21 cellular contexts compared by ENCODE assay signal in genomic region chr6:73528897-73529296, GRCh38.
"Had no signal": no experiment of that assay in that cellular context is flagged by ENCODE, and none has a peak within 500 bp of the region (broad histone marks: within the 10 kb centered on the region; RNA-seq: fewer than 3 reads in every experiment).

No MANE protein-coding gene starts in this region.

- H3K4me3 Mint-ChIP-seq: activated CD4-positive, alpha-beta memory T cell treated with anti-CD3 and anti-CD28 coated beads, Interleukin-2, amount 10 ng/mL, durations not matched to agents 7 days and 5 days; activated CD4-positive, alpha-beta T cell treated with anti-CD3 and anti-CD28 coated beads, Interleukin-2, amount 10 ng/mL, durations not matched to agents 24 days and 14 days; activated naive CD8-positive, alpha-beta T cell; activated T-cell treated with anti-CD3 and anti-CD28 coated beads, Interleukin-2, amount 50 U/mL, for 24 hours; activated T-helper 17 cell treated with anti-CD3 and anti-CD28 coated beads, Interleukin-2, amount 50 U/mL, for 72 hours; mesothelial cell of epicardium; natural killer cell; stimulated activated effector memory CD8-positive, alpha-beta T cell treated with anti-CD3 and anti-CD28 coated beads, Interleukin-12 subunit alpha, Interleukin-12 subunit beta, amount 100 ng/mL, for 72 hours had no signal

- H3K4me3 ChIP-seq: adrenal gland, ascending aorta, esophagus muscularis mucosa, left ventricle myocardium inferior, prostate gland, transverse colon, vagina had no signal

- H3K27ac Mint-ChIP-seq: activated CD4-positive, alpha-beta memory T cell treated with anti-CD3 and anti-CD28 coated beads, Interleukin-2, amount 10 ng/mL, durations not matched to agents 7 days and 5 days; activated CD4-positive, alpha-beta T cell treated with anti-CD3 and anti-CD28 coated beads, Interleukin-2, amount 10 ng/mL, durations not matched to agents 24 days and 14 days; activated naive CD8-positive, alpha-beta T cell; activated T-helper 17 cell treated with anti-CD3 and anti-CD28 coated beads, Interleukin-2, amount 50 U/mL, for 72 hours; mesothelial cell of epicardium; natural killer cell; stimulated activated effector memory CD8-positive, alpha-beta T cell treated with anti-CD3 and anti-CD28 coated beads, Interleukin-12 subunit alpha, Interleukin-12 subunit beta, amount 100 ng/mL, for 72 hours had no signal

- H3K36me3 Mint-ChIP-seq: mesothelial cell of epicardium; natural killer cell; stimulated activated effector memory CD8-positive, alpha-beta T cell treated with anti-CD3 and anti-CD28 coated beads, Interleukin-12 subunit alpha, Interleukin-12 subunit beta, amount 100 ng/mL, for 72 hours had no signal

- H3K27me3 Mint-ChIP-seq: activated naive CD8-positive, alpha-beta T cell; activated T-cell treated with anti-CD3 and anti-CD28 coated beads, Interleukin-2, amount 50 U/mL, for 24 hours; activated T-helper 17 cell treated with anti-CD3 and anti-CD28 coated beads, Interleukin-2, amount 50 U/mL, for 72 hours had no signal

- H3K9me3 Mint-ChIP-seq: activated CD4-positive, alpha-beta memory T cell treated with anti-CD3 and anti-CD28 coated beads, Interleukin-2, amount 10 ng/mL, durations not matched to agents 7 days and 5 days; activated CD4-positive, alpha-beta T cell treated with anti-CD3 and anti-CD28 coated beads, Interleukin-2, amount 10 ng/mL, durations not matched to agents 24 days and 14 days; activated T-cell treated with anti-CD3 and anti-CD28 coated beads, Interleukin-2, amount 50 U/mL, for 24 hours; activated T-helper 17 cell treated with anti-CD3 and anti-CD28 coated beads, Interleukin-2, amount 50 U/mL, for 72 hours; mesothelial cell of epicardium; natural killer cell; stimulated activated effector memory CD8-positive, alpha-beta T cell treated with anti-CD3 and anti-CD28 coated beads, Interleukin-12 subunit alpha, Interleukin-12 subunit beta, amount 100 ng/mL, for 72 hours had no signal

- DNase-seq: activated CD4-positive, alpha-beta memory T cell treated with anti-CD3 and anti-CD28 coated beads, Interleukin-2, amount 10 ng/mL, durations not matched to agents 7 days and 5 days; activated CD4-positive, alpha-beta T cell treated with anti-CD3 and anti-CD28 coated beads, Interleukin-2, amount 10 ng/mL, durations not matched to agents 24 days and 14 days; activated T-cell treated with anti-CD3 and anti-CD28 coated beads, Interleukin-2, amount 50 U/mL, for 24 hours; brain microvascular endothelial cell; caudate nucleus; effector memory CD4-positive, alpha-beta T cell; hippocampal formation; left ventricle myocardium inferior; natural killer cell; stimulated activated CD4-positive, alpha-beta T cell treated with anti-CD3 and anti-CD28 coated beads, Interleukin-1b, Interleukin-23, amount 100 ng/mL, for 48 hours; T-helper 9 cell; transverse colon had no signal

- ATAC-seq: activated T-helper 17 cell treated with anti-CD3 and anti-CD28 coated beads, Interleukin-2, amount 50 U/mL, for 72 hours; natural killer cell; stimulated activated effector memory CD8-positive, alpha-beta T cell treated with anti-CD3 and anti-CD28 coated beads, Interleukin-12 subunit alpha, Interleukin-12 subunit beta, amount 100 ng/mL, for 72 hours had no signal

- H3K36me3 ChIP-seq: adrenal gland, ascending aorta, brain microvascular endothelial cell, esophagus muscularis mucosa, left ventricle myocardium inferior, prostate gland, transverse colon, vagina had no signal

- H3K4me1 ChIP-seq: adrenal gland, ascending aorta, prostate gland, vagina had no signal

- H3K27ac ChIP-seq: adrenal gland, ascending aorta, brain microvascular endothelial cell, esophagus muscularis mucosa, left ventricle myocardium inferior, prostate gland, transverse colon, vagina had no signal

- H3K27me3 ChIP-seq: adrenal gland, ascending aorta, brain microvascular endothelial cell, esophagus muscularis mucosa, transverse colon, vagina had no signal

- H3K9me3 ChIP-seq: adrenal gland, ascending aorta, esophagus muscularis mucosa, left ventricle myocardium inferior, prostate gland, transverse colon, vagina had no signal

- H3K4me1 Mint-ChIP-seq: activated T-helper 17 cell treated with anti-CD3 and anti-CD28 coated beads, Interleukin-2, amount 50 U/mL, for 72 hours; stimulated activated effector memory CD8-positive, alpha-beta T cell treated with anti-CD3 and anti-CD28 coated beads, Interleukin-12 subunit alpha, Interleukin-12 subunit beta, amount 100 ng/mL, for 72 hours had no signal
